1 cellular context compared by ENCODE assay signal in the genomic region with DNA sequence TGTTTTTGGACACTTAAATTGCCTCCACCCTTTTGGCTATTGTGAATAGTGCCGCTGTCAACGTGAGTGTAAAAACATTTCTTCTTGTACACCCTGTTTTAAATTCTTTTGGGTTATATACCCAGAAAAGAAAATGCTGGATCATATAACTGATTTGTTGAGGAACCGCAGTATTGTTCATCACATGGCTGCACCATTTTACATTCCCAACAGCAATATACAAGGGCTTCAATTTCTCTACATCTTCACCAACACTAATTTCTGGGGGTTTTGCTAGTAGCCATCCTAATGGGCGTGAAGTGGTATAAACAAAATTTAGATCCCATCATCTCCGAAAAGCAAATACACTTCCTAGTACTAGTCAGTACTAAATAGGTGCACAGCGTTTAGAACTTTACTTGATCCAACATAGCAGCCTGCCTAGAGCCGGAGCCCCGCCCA.
A peak's percentile ranks its signal among the peaks of the same experiment; 100 is the strongest.
TF ChIP-seq lines count a peak whose summit lies in the region.

No MANE protein-coding gene starts in this region.

TF ChIP-seq in K562, 482 proteins besides CTCF, POLR2A, EP300 and RAD21 (continued from another document and continues in another):
- TF ChIP-seq, protein P1, sequence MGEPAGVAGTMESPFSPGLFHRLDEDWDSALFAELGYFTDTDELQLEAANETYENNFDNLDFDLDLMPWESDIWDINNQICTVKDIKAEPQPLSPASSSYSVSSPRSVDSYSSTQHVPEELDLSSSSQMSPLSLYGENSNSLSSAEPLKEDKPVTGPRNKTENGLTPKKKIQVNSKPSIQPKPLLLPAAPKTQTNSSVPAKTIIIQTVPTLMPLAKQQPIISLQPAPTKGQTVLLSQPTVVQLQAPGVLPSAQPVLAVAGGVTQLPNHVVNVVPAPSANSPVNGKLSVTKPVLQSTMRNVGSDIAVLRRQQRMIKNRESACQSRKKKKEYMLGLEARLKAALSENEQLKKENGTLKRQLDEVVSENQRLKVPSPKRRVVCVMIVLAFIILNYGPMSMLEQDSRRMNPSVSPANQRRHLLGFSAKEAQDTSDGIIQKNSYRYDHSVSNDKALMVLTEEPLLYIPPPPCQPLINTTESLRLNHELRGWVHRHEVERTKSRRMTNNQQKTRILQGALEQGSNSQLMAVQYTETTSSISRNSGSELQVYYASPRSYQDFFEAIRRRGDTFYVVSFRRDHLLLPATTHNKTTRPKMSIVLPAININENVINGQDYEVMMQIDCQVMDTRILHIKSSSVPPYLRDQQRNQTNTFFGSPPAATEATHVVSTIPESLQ (CRISPR knock-in tag; IDR thresholded peaks at IDR 0.05): no peak; the same call in 1 of the 2 replicates
- TF ChIP-seq SAFB (IDR thresholded peaks at IDR 0.05; ENCODE audit: borderline replicate concordance, low read depth, low read length) (no peak), TARDBP (IDR thresholded peaks at IDR 0.05) (0 out of 2 replicates have a peak, but pooled peaks have one; percentile 39), ESRRB (CRISPR knock-in tag; IDR thresholded peaks at IDR 0.05; ENCODE audit: borderline replicate concordance) (no peak), SP1 (CRISPR knock-in tag; IDR thresholded peaks at IDR 0.05) (no peak), NRF1 (conservative IDR thresholded peaks at IDR 0.05 in 1 of 2, IDR thresholded peaks at IDR 0.05 in 1 of 2) (no peak), KLF1 (tag; IDR thresholded peaks at IDR 0.05) (no peak), ZNF354B (CRISPR knock-in tag; IDR thresholded peaks at IDR 0.05) (no peak), SRSF7 (optimal IDR thresholded peaks at IDR 0.05; ENCODE audit: low read depth, low read length) (no peak), MTF1 (CRISPR knock-in tag; IDR thresholded peaks at IDR 0.05; ENCODE audit: borderline replicate concordance) (no peak), ZSCAN29 (IDR thresholded peaks at IDR 0.05) (no peak), TAL1 (IDR thresholded peaks at IDR 0.05) (no peak), ELF2 (CRISPR knock-in tag; IDR thresholded peaks at IDR 0.05) (peak; percentile 9; the same call in 1 of the 2 replicates), ILF3 (IDR thresholded peaks at IDR 0.05; ENCODE audit: borderline replicate concordance) (peak; percentile 77; the same call in 1 of the 2 replicates), ZNF408 (CRISPR knock-in tag; IDR thresholded peaks at IDR 0.05; ENCODE audit: low read depth) (no peak), HMG20B (CRISPR knock-in tag; IDR thresholded peaks at IDR 0.05) (no peak), HMG20A (CRISPR knock-in tag; conservative IDR thresholded peaks at IDR 0.05) (no peak), KLF13 (tag; IDR thresholded peaks at IDR 0.05; ENCODE audit: borderline replicate concordance, low read depth) (no peak; the same call in 1 of the 2 replicates), TAF9B (IDR thresholded peaks at IDR 0.05; ENCODE audit: partially characterized antibody) (no peak), GTF2F1 (IDR thresholded peaks at IDR 0.05; ENCODE audit: low read depth, low read length) (no peak)
- TF ChIP-seq, protein P2, sequence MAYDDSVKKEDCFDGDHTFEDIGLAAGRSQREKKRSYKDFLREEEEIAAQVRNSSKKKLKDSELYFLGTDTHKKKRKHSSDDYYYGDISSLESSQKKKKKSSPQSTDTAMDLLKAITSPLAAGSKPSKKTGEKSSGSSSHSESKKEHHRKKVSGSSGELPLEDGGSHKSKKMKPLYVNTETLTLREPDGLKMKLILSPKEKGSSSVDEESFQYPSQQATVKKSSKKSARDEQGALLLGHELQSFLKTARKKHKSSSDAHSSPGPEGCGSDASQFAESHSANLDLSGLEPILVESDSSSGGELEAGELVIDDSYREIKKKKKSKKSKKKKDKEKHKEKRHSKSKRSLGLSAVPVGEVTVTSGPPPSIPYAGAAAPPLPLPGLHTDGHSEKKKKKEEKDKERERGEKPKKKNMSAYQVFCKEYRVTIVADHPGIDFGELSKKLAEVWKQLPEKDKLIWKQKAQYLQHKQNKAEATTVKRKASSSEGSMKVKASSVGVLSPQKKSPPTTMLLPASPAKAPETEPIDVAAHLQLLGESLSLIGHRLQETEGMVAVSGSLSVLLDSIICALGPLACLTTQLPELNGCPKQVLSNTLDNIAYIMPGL (CRISPR knock-in tag; IDR thresholded peaks at IDR 0.05): no peak
- TF ChIP-seq, protein P3, sequence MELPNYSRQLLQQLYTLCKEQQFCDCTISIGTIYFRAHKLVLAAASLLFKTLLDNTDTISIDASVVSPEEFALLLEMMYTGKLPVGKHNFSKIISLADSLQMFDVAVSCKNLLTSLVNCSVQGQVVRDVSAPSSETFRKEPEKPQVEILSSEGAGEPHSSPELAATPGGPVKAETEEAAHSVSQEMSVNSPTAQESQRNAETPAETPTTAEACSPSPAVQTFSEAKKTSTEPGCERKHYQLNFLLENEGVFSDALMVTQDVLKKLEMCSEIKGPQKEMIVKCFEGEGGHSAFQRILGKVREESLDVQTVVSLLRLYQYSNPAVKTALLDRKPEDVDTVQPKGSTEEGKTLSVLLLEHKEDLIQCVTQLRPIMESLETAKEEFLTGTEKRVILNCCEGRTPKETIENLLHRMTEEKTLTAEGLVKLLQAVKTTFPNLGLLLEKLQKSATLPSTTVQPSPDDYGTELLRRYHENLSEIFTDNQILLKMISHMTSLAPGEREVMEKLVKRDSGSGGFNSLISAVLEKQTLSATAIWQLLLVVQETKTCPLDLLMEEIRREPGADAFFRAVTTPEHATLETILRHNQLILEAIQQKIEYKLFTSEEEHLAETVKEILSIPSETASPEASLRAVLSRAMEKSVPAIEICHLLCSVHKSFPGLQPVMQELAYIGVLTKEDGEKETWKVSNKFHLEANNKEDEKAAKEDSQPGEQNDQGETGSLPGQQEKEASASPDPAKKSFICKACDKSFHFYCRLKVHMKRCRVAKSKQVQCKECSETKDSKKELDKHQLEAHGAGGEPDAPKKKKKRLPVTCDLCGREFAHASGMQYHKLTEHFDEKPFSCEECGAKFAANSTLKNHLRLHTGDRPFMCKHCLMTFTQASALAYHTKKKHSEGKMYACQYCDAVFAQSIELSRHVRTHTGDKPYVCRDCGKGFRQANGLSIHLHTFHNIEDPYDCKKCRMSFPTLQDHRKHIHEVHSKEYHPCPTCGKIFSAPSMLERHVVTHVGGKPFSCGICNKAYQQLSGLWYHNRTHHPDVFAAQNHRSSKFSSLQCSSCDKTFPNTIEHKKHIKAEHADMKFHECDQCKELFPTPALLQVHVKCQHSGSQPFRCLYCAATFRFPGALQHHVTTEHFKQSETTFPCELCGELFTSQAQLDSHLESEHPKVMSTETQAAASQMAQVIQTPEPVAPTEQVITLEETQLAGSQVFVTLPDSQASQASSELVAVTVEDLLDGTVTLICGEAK (IDR thresholded peaks at IDR 0.05): 0 out of 2 replicates have a peak, but pooled peaks have one; percentile 50
- TF ChIP-seq, protein P3 (CRISPR knock-in tag; IDR thresholded peaks at IDR 0.05): no peak
- TF ChIP-seq, protein P4, sequence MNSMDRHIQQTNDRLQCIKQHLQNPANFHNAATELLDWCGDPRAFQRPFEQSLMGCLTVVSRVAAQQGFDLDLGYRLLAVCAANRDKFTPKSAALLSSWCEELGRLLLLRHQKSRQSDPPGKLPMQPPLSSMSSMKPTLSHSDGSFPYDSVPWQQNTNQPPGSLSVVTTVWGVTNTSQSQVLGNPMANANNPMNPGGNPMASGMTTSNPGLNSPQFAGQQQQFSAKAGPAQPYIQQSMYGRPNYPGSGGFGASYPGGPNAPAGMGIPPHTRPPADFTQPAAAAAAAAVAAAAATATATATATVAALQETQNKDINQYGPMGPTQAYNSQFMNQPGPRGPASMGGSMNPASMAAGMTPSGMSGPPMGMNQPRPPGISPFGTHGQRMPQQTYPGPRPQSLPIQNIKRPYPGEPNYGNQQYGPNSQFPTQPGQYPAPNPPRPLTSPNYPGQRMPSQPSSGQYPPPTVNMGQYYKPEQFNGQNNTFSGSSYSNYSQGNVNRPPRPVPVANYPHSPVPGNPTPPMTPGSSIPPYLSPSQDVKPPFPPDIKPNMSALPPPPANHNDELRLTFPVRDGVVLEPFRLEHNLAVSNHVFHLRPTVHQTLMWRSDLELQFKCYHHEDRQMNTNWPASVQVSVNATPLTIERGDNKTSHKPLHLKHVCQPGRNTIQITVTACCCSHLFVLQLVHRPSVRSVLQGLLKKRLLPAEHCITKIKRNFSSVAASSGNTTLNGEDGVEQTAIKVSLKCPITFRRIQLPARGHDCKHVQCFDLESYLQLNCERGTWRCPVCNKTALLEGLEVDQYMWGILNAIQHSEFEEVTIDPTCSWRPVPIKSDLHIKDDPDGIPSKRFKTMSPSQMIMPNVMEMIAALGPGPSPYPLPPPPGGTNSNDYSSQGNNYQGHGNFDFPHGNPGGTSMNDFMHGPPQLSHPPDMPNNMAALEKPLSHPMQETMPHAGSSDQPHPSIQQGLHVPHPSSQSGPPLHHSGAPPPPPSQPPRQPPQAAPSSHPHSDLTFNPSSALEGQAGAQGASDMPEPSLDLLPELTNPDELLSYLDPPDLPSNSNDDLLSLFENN (IDR thresholded peaks at IDR 0.05; ENCODE audit: low read depth in 2 of 2, low read length in 2 of 2): peak in 1 of 2 experiments; percentile 75; a peak in 1 of 4 replicates
- TF ChIP-seq, protein P5, sequence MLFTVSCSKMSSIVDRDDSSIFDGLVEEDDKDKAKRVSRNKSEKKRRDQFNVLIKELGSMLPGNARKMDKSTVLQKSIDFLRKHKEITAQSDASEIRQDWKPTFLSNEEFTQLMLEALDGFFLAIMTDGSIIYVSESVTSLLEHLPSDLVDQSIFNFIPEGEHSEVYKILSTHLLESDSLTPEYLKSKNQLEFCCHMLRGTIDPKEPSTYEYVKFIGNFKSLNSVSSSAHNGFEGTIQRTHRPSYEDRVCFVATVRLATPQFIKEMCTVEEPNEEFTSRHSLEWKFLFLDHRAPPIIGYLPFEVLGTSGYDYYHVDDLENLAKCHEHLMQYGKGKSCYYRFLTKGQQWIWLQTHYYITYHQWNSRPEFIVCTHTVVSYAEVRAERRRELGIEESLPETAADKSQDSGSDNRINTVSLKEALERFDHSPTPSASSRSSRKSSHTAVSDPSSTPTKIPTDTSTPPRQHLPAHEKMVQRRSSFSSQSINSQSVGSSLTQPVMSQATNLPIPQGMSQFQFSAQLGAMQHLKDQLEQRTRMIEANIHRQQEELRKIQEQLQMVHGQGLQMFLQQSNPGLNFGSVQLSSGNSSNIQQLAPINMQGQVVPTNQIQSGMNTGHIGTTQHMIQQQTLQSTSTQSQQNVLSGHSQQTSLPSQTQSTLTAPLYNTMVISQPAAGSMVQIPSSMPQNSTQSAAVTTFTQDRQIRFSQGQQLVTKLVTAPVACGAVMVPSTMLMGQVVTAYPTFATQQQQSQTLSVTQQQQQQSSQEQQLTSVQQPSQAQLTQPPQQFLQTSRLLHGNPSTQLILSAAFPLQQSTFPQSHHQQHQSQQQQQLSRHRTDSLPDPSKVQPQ (CRISPR knock-in tag; IDR thresholded peaks at IDR 0.05; ENCODE audit: borderline replicate concordance): no peak
- TF ChIP-seq, protein P6, sequence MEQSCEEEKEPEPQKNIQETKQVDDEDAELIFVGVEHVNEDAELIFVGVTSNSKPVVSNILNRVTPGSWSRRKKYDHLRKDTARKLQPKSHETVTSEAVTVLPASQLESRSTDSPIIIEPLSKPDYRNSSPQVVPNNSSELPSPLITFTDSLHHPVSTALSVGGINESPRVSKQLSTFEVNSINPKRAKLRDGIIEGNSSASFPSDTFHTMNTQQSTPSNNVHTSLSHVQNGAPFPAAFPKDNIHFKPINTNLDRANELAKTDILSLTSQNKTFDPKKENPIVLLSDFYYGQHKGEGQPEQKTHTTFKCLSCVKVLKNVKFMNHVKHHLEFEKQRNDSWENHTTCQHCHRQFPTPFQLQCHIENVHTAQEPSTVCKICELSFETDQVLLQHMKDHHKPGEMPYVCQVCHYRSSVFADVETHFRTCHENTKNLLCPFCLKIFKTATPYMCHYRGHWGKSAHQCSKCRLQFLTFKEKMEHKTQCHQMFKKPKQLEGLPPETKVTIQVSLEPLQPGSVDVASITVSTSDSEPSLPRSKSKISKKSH (CRISPR knock-in tag; IDR thresholded peaks at IDR 0.05): no peak
- TF ChIP-seq, protein P7, sequence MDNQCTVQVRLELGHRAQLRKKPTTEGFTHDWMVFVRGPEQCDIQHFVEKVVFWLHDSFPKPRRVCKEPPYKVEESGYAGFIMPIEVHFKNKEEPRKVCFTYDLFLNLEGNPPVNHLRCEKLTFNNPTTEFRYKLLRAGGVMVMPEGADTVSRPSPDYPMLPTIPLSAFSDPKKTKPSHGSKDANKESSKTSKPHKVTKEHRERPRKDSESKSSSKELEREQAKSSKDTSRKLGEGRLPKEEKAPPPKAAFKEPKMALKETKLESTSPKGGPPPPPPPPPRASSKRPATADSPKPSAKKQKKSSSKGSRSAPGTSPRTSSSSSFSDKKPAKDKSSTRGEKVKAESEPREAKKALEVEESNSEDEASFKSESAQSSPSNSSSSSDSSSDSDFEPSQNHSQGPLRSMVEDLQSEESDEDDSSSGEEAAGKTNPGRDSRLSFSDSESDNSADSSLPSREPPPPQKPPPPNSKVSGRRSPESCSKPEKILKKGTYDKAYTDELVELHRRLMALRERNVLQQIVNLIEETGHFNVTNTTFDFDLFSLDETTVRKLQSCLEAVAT (IDR thresholded peaks at IDR 0.05): no peak
